In genomic region chr12:73935817-73936216, GRCh38 we compare ENCODE assay signal across 12 cellular contexts.
DNase-seq lines count a peak whose midpoint lies in the region; ATAC-seq, FAIRE-seq and TF ChIP-seq lines count a peak whose summit lies in the region.
"Had no signal": no experiment of that assay in that cellular context is flagged by ENCODE, and none has a peak within 500 bp of the region (broad histone marks: within the 10 kb centered on the region; RNA-seq: fewer than 3 reads in every experiment).

No MANE protein-coding gene starts in this region.

- H3K4me3 Mint-ChIP-seq in naive thymus-derived CD4-positive, alpha-beta T cell, result no peak overlapping the region
- H3K4me3 Mint-ChIP-seq: activated CD8-positive, alpha-beta T cell treated with anti-CD3 and anti-CD28 coated beads for 36 hours; CD14-positive monocyte; central memory CD8-positive, alpha-beta T cell had no signal

- H3K4me3 ChIP-seq in A549 (no peak overlapping the region), OCI-LY3 (ENCODE audit: low read length) (no peak overlapping the region), heart right ventricle (no peak overlapping the region)
- no peak overlapping the region for H3K4me3 ChIP-seq in naive thymus-derived CD4-positive, alpha-beta T cell (ENCODE audit: low read length)

- intact Hi-C loops in heart right ventricle (cut with DNase I), result no loop called here
- intact Hi-C loops in naive thymus-derived CD4-positive, alpha-beta T cell (cut with micrococcal nuclease), result no loop called here

- ATAC-seq in A549 (peak; percentile 83 to 86), heart right ventricle (no peak), GM21717 (IDR thresholded peaks at IDR 0.05; ENCODE audit: unreplicated experiment) (no peak), HG03039 (IDR thresholded peaks at IDR 0.05; ENCODE audit: unreplicated experiment) (no peak)
- no peak for ATAC-seq in naive thymus-derived CD4-positive, alpha-beta T cell
- ATAC-seq: activated CD8-positive, alpha-beta T cell treated with anti-CD3 and anti-CD28 coated beads for 36 hours had no signal

- DNase-seq in A549 (ENCODE audit: low read depth in 1 of 2, low spot score in 1 of 2), result peak in 1 of 2 experiments; percentile 55
- peak; percentile 5 for DNase-seq in foreskin melanocyte
- no peak for DNase-seq in heart right ventricle
- no peak for DNase-seq in naive thymus-derived CD4-positive, alpha-beta T cell
- DNase-seq: activated CD8-positive, alpha-beta T cell treated with anti-CD3 and anti-CD28 coated beads for 36 hours; NCI-H446 had no signal

- no peak for TF ChIP-seq POLR2A in A549 (IDR thresholded peaks at IDR 0.05; ENCODE audit: low read length)

- TF ChIP-seq CTCF in A549 (IDR thresholded peaks at IDR 0.05) (peak; percentile 80), OCI-LY3 (IDR thresholded peaks at IDR 0.05; ENCODE audit: low read depth, low read length) (peak; percentile 65), heart right ventricle (IDR thresholded peaks at IDR 0.05) (peak in 3 of 9 donors; percentile 13 to 30 (median 23))

- no peaks in the 10 kb centered on the region for H3K27me3 Mint-ChIP-seq in naive thymus-derived CD4-positive, alpha-beta T cell
- H3K27me3 Mint-ChIP-seq: activated CD8-positive, alpha-beta T cell treated with anti-CD3 and anti-CD28 coated beads for 36 hours; central memory CD8-positive, alpha-beta T cell had no signal

- POLR2A ChIA-PET in A549 (lab: Yijun Ruan, JAX), result interaction anchor here (1.1 kb wide), 1 partner anchor 108 kb away, joined by 3 read pairs; no protein-coding TSS in a partner anchor
- POLR2A ChIA-PET in naive thymus-derived CD4-positive, alpha-beta T cell (lab: Charles Lee), result no interaction called here

- H3K27ac ChIP-seq in A549 (no peak overlapping the region), OCI-LY3 (ENCODE audit: low read length) (no peak overlapping the region), heart right ventricle (no peak overlapping the region)
- H3K27ac ChIP-seq in naive thymus-derived CD4-positive, alpha-beta T cell (ENCODE audit: low read depth, low read length), result no peak overlapping the region

- H3K9ac ChIP-seq in OCI-LY3 (ENCODE audit: low read length), result no peak overlapping the region

- peaks cover 0 to 8% (median 0%) of the 10 kb centered on the region in 11 donors for H3K9me3 Mint-ChIP-seq in naive thymus-derived CD4-positive, alpha-beta T cell

- no peaks in the 10 kb centered on the region for H4K20me1 ChIP-seq in OCI-LY3 (ENCODE audit: insufficient read depth, low read length)

- H3K4me1 ChIP-seq in A549 (no peaks in the 10 kb centered on the region), OCI-LY3 (ENCODE audit: low read length) (no peaks in the 10 kb centered on the region), heart right ventricle (no peaks in the 10 kb centered on the region)
- H3K4me1 ChIP-seq in naive thymus-derived CD4-positive, alpha-beta T cell (ENCODE audit: control insufficient read depth in 2 of 2, insufficient read depth in 2 of 2, low read length in 2 of 2), result no peaks in the 10 kb centered on the region

- no peak overlapping the region for H2AFZ ChIP-seq in OCI-LY3 (ENCODE audit: low read depth, low read length)

- FAIRE-seq in A549 (lab: Jason Lieb, UNC), result no peak

- H3K4me1 Mint-ChIP-seq in naive thymus-derived CD4-positive, alpha-beta T cell, result no peaks in the 10 kb centered on the region
- H3K4me1 Mint-ChIP-seq: CD14-positive monocyte; central memory CD8-positive, alpha-beta T cell had no signal

- TF ChIP-seq EP300 in A549 (IDR thresholded peaks at IDR 0.05), result no peak
- TF ChIP-seq EP300 in Ishikawa (IDR thresholded peaks at IDR 0.05; ENCODE audit: borderline replicate concordance), result no peak

- H3K4me2 ChIP-seq in A549 (0 out of 3 replicates have a peak overlapping the region, but pooled peaks have one; percentile 7), OCI-LY3 (ENCODE audit: low read length) (peak overlapping the region; percentile 17; the same call in 1 of the 2 replicates)

- H3K27ac Mint-ChIP-seq in naive thymus-derived CD4-positive, alpha-beta T cell, result no peak overlapping the region
- H3K27ac Mint-ChIP-seq: activated CD8-positive, alpha-beta T cell treated with anti-CD3 and anti-CD28 coated beads for 36 hours; CD14-positive monocyte had no signal

- CTCF ChIA-PET in A549 (lab: Yijun Ruan, JAX), result interaction anchor here (0.6 to 2.3 kb wide), 21 partner anchors 10 to 484 kb away, joined by 3 to 19 read pairs (median 4); no protein-coding TSS in a partner anchor
- CTCF ChIA-PET in naive thymus-derived CD4-positive, alpha-beta T cell (lab: Charles Lee), result interaction anchor here (0.6 kb wide), 1 partner anchor 17 kb away, joined by 3 read pairs; no protein-coding TSS in a partner anchor

- TF ChIP-seq RAD21 in A549 (conservative IDR thresholded peaks at IDR 0.05 in 1 of 2, IDR thresholded peaks at IDR 0.05 in 1 of 2) (peak; percentile 74 to 79), Ishikawa (IDR thresholded peaks at IDR 0.05; ENCODE audit: low read depth) (peak; percentile 60)

- H3K27me3 ChIP-seq in OCI-LY3 (ENCODE audit: low read depth, low read length) (no peaks in the 10 kb centered on the region), heart right ventricle (no peaks in the 10 kb centered on the region)
- no peaks in the 10 kb centered on the region for H3K27me3 ChIP-seq in naive thymus-derived CD4-positive, alpha-beta T cell (ENCODE audit: control insufficient read depth in 2 of 2, insufficient read depth in 2 of 2, low read length in 2 of 2)

- no peaks in the 10 kb centered on the region for H3K36me3 Mint-ChIP-seq in naive thymus-derived CD4-positive, alpha-beta T cell
- H3K36me3 Mint-ChIP-seq: CD14-positive monocyte had no signal

- 6% methylated on average over 1 of the region's 1 CpG for WGBS in A549 (ENCODE audit: missing lambda C conversion rate)
- WGBS in heart right ventricle, 2 donors, result 60% methylated on average over 1 of the region's 1 CpG

- H3K9me3 ChIP-seq in A549 (no peaks in the 10 kb centered on the region), OCI-LY3 (ENCODE audit: insufficient read depth, low read length) (no peaks in the 10 kb centered on the region), heart right ventricle (peaks cover 0 to 3% (median 0%) of the 10 kb centered on the region in 11 donors)
- H3K9me3 ChIP-seq in naive thymus-derived CD4-positive, alpha-beta T cell (ENCODE audit: control insufficient read depth in 2 of 3, low read length in 3 of 3), result no peaks in the 10 kb centered on the region

- H3K79me2 ChIP-seq in OCI-LY3 (ENCODE audit: low read length), result no peaks in the 10 kb centered on the region

- H3K36me3 ChIP-seq in OCI-LY3 (replicated peaks; ENCODE audit: low read depth, low read length) (no peaks in the 10 kb centered on the region), heart right ventricle (no peaks in the 10 kb centered on the region)
- no peaks in the 10 kb centered on the region for H3K36me3 ChIP-seq in naive thymus-derived CD4-positive, alpha-beta T cell (ENCODE audit: control insufficient read depth in 2 of 3, insufficient read depth in 3 of 3, low read length in 3 of 3)

TF ChIP-seq in A549, 52 proteins besides CTCF, POLR2A, EP300 and RAD21:
- TF ChIP-seq SMC3 (IDR thresholded peaks at IDR 0.05), result peak; percentile 81
- TF ChIP-seq ESRRA (IDR thresholded peaks at IDR 0.05; ENCODE audit: borderline replicate concordance, low read length), result no peak
- no peak for TF ChIP-seq MYC (IDR thresholded peaks at IDR 0.05; ENCODE audit: borderline replicate concordance, low read length)
- TF ChIP-seq CBX2 (IDR thresholded peaks at IDR 0.05; ENCODE audit: borderline replicate concordance, low read depth), result no peak
- TF ChIP-seq NPAS2 (CRISPR knock-in tag; IDR thresholded peaks at IDR 0.05; ENCODE audit: borderline replicate concordance), result no peak
- TF ChIP-seq RARB (CRISPR knock-in tag; IDR thresholded peaks at IDR 0.05), result no peak

TF ChIP-seq in Ishikawa, 13 proteins besides CTCF, POLR2A, EP300 and RAD21 (continues in another document):
- TF ChIP-seq EGR1 (IDR thresholded peaks at IDR 0.05) (no peak), USF1 (IDR thresholded peaks at IDR 0.05) (no peak), NFIC (IDR thresholded peaks at IDR 0.05) (no peak), TAF1 (IDR thresholded peaks at IDR 0.05; ENCODE audit: low read depth) (no peak), CEBPB (IDR thresholded peaks at IDR 0.05) (no peak), MAX (IDR thresholded peaks at IDR 0.05) (no peak), REST (IDR thresholded peaks at IDR 0.05; ENCODE audit: low read depth) (no peak), ZBTB7A (IDR thresholded peaks at IDR 0.05; ENCODE audit: low read depth) (no peak), TEAD4 (IDR thresholded peaks at IDR 0.05) (no peak)

Comparison
In these comparisons a context has a peak if more than half of its experiments do, and no peak if none do; other contexts are left out.
1. ATAC-seq: peak in A549 (2 of 2); none in heart right ventricle (0 of 8), GM21717 (single experiment), HG03039 (single experiment) and naive thymus-derived CD4-positive, alpha-beta T cell (single experiment).